In genomic region chr2:11941201-11942041, GRCh38 we compare ENCODE assay signal across 1 cellular context.
TF ChIP-seq lines count a peak whose summit lies in the region.

No MANE protein-coding gene starts in this region.

TF ChIP-seq in K562, 482 proteins besides CTCF, POLR2A, EP300 and RAD21 (continued from another document and continues in another):
- TF ChIP-seq ATF4 (CRISPR knock-in tag; IDR thresholded peaks at IDR 0.05) (peak; percentile 44; the same call in 1 of the 2 replicates), MAFK (IDR thresholded peaks at IDR 0.05; ENCODE audit: low read length) (no peak), ZNF282 (CRISPR knock-in tag; IDR thresholded peaks at IDR 0.05) (no peak), ZNF589 (CRISPR knock-in tag; IDR thresholded peaks at IDR 0.05; ENCODE audit: low read depth) (peak; percentile 92), ETS1 (conservative IDR thresholded peaks at IDR 0.05; ENCODE audit: control insufficient read depth, low read depth, low read length) (peak; percentile 86), MECOM (CRISPR knock-in tag; IDR thresholded peaks at IDR 0.05) (no peak; the same call in 1 of the 2 replicates), SIX5 (IDR thresholded peaks at IDR 0.05; ENCODE audit: borderline replicate concordance in 1 of 2, insufficient read depth in 1 of 2, low read depth in 1 of 2, low read length in 2 of 2) (no peak), TRIM24 (IDR thresholded peaks at IDR 0.05) (peak; percentile 92), ESRRA (IDR thresholded peaks at IDR 0.05; ENCODE audit: borderline replicate concordance, low read depth) (no peak; the same call in 1 of the 2 replicates), ZNF347 (CRISPR knock-in tag; IDR thresholded peaks at IDR 0.05; ENCODE audit: low read depth) (no peak), SMAD4 (CRISPR knock-in tag; conservative IDR thresholded peaks at IDR 0.05) (peak; percentile 93), ZNF449 (CRISPR knock-in tag; IDR thresholded peaks at IDR 0.05) (peak; percentile 75; the same call in 1 of the 2 replicates), NR1H2 (CRISPR knock-in tag; IDR thresholded peaks at IDR 0.05) (no peak), RBM22 (IDR thresholded peaks at IDR 0.05; ENCODE audit: low read depth, low read length, poor library complexity, severe bottlenecking) (no peak), ZNF639 (CRISPR knock-in tag; conservative IDR thresholded peaks at IDR 0.05 in 1 of 2, IDR thresholded peaks at IDR 0.05 in 1 of 2) (peak in 1 of 2 experiments; percentile 86; a peak in 2 of 4 replicates), E4F1 (CRISPR knock-in tag; IDR thresholded peaks at IDR 0.05; ENCODE audit: borderline replicate concordance) (no peak), MAFG (tag; conservative IDR thresholded peaks at IDR 0.05) (no peak), PBX2 (CRISPR knock-in tag; IDR thresholded peaks at IDR 0.05; ENCODE audit: low read depth) (no peak; the same call in 1 of the 2 replicates), PBX2 (tag; conservative IDR thresholded peaks at IDR 0.05; ENCODE audit: low read depth) (peak; percentile 94), ZNF764 (CRISPR knock-in tag; IDR thresholded peaks at IDR 0.05; ENCODE audit: low read depth) (no peak), ZNF717 (CRISPR knock-in tag; IDR thresholded peaks at IDR 0.05) (no peak), ATF7 (IDR thresholded peaks at IDR 0.05) (peak; percentile 75), MCM5 (IDR thresholded peaks at IDR 0.05; ENCODE audit: low read depth) (no peak), ZBTB5 (IDR thresholded peaks at IDR 0.05) (0 out of 2 replicates have a peak, but pooled peaks have one; percentile 38), ZNF280B (CRISPR knock-in tag; IDR thresholded peaks at IDR 0.05) (no peak), ARNT (IDR thresholded peaks at IDR 0.05) (peak in 1 of 2 experiments; percentile 36; a peak in 3 of 4 replicates), SIN3A (IDR thresholded peaks at IDR 0.05; ENCODE audit: borderline replicate concordance in 2 of 2, control insufficient read depth in 1 of 2, low read depth in 2 of 2, low read length in 2 of 2) (0 out of 4 replicates have a peak, but pooled peaks of 1 of the 2 experiments have one; percentile 45), U2AF1 (optimal IDR thresholded peaks at IDR 0.05; ENCODE audit: low read depth, low read length) (no peak), MYNN (IDR thresholded peaks at IDR 0.05) (peak; percentile 88), MYNN (CRISPR knock-in tag; IDR thresholded peaks at IDR 0.05) (no peak), PPARD (CRISPR knock-in tag; IDR thresholded peaks at IDR 0.05) (no peak), HMGXB4 (CRISPR knock-in tag; IDR thresholded peaks at IDR 0.05) (no peak), NKRF (IDR thresholded peaks at IDR 0.05; ENCODE audit: borderline replicate concordance) (no peak), JUN (IDR thresholded peaks at IDR 0.05; ENCODE audit: borderline replicate concordance, low read depth, low read length) (peak; percentile 56; the same call in 1 of the 2 replicates), JUN (CRISPR knock-in tag; IDR thresholded peaks at IDR 0.05; ENCODE audit: borderline replicate concordance) (no peak), SMARCA4 (IDR thresholded peaks at IDR 0.05) (peak; percentile 98), ZNF444 (CRISPR knock-in tag; IDR thresholded peaks at IDR 0.05) (no peak), ZNF280A (IDR thresholded peaks at IDR 0.05; ENCODE audit: low read depth, partially characterized antibody) (no peak), NFATC3 (IDR thresholded peaks at IDR 0.05) (no peak), TCF15 (CRISPR knock-in tag; IDR thresholded peaks at IDR 0.05) (no peak), MTA1 (IDR thresholded peaks at IDR 0.05; ENCODE audit: borderline replicate concordance) (peak; percentile 87), PML (IDR thresholded peaks at IDR 0.05; ENCODE audit: low read length) (peak; percentile 98)
